ENCODE assay signal across 1 cellular context in genomic region chr6:108968325-108968724, GRCh38.
TF ChIP-seq lines count a peak whose summit lies in the region.

No MANE protein-coding gene starts in this region.

TF ChIP-seq in K562, 482 proteins besides CTCF, POLR2A, EP300 and RAD21:
- TF ChIP-seq BHLHE40 (IDR thresholded peaks at IDR 0.05; ENCODE audit: low read length) (peak; percentile 58), HINFP (tag; conservative IDR thresholded peaks at IDR 0.05; ENCODE audit: low read depth) (no peak)
